In the genomic region with DNA sequence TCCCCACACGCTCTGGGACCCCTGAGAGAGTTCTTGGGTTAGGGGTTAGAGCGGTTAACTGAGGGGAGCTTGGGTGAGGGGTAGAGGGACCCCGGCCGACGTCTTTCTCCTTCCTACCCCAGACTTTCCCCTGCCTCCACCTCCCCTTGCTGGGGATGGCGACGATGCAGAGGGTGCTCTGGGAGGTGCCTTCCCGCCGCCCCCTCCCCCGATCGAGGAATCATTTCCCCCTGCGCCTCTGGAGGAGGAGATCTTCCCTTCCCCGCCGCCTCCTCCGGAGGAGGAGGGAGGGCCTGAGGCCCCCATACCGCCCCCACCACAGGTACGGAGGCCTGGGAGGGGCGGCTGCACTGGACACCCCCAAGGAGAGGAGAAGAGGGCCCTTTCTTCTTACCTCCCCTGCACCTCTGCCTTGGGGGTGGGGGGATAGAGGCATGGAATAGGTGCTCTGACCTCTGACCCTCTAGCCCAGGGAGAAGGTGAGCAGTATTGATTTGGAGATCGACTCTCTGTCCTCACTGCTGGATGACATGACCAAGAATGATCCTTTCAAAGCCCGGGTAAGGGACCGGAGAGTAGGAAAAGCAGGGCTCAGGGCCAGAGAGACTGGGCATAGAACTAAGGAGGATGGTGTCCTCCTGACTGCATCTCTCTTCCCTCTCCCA, we compare ENCODE assay signal across 9 cellular contexts. TPM values are rescaled to one million over a fixed set of nuclear protein-coding genes. Genes with fewer than 3 reads are reported as not detected.
A peak's percentile ranks its signal among the peaks of the same experiment; 100 is the strongest.
DNase-seq lines count a peak whose midpoint lies in the region; ATAC-seq and TF ChIP-seq lines count a peak whose summit lies in the region.
"Had no signal": no experiment of that assay in that cellular context is flagged by ENCODE, and none has a peak within 500 bp of the region (broad histone marks: within the 10 kb centered on the region; RNA-seq: fewer than 3 reads in every experiment).

No MANE protein-coding gene starts in this region.

- H3K9me3 Mint-ChIP-seq in activated CD4-positive, alpha-beta memory T cell treated with anti-CD3 and anti-CD28 coated beads, Interleukin-2, amount 10 ng/mL, durations not matched to agents 7 days and 5 days: no peaks in the 10 kb centered on the region

- peak overlapping the region; percentile 68 for H3K27ac Mint-ChIP-seq in activated CD4-positive, alpha-beta memory T cell treated with anti-CD3 and anti-CD28 coated beads, Interleukin-2, amount 10 ng/mL, durations not matched to agents 7 days and 5 days

- no peaks in the 10 kb centered on the region for H3K27me3 ChIP-seq in HAP-1 (ENCODE audit: low read depth)
- H3K27me3 ChIP-seq in smooth muscle cell (ENCODE audit: low read depth): no peaks in the 10 kb centered on the region

- H3K9ac ChIP-seq in smooth muscle cell (ENCODE audit: low read depth): peak overlapping the region; percentile 96

- DNase-seq in HAP-1 (ENCODE audit: low spot score in 2 of 2) (no peak), smooth muscle cell (lab: John Stamatoyannopoulos, UW; ENCODE audit: unreplicated experiment) (no peak), hepatic stellate cell (ENCODE audit: low spot score) (no peak), DMS79 (lab: John Stamatoyannopoulos, UW) (no peak)
- DNase-seq in activated CD4-positive, alpha-beta memory T cell treated with anti-CD3 and anti-CD28 coated beads, Interleukin-2, amount 10 ng/mL, durations not matched to agents 7 days and 5 days: no peak
- DNase-seq: stimulated activated CD4-positive, alpha-beta T cell treated with anti-CD3 and anti-CD28 coated beads, Interleukin-1b, Interleukin-23, amount 100 ng/mL, for 48 hours had no signal

- POLR2A ChIA-PET in activated CD4-positive, alpha-beta memory T cell treated with anti-CD3 and anti-CD28 coated beads, Interleukin-2, amount 10 ng/mL, durations not matched to agents 7 days and 5 days (lab: Charles Lee): interaction anchor here (1.0 to 4.9 kb wide), 5 partner anchors 10 to 137 kb away, joined by 3 to 23 read pairs (median 4); a partner anchor contains a TSS

- H3K36me3 ChIP-seq in HAP-1 (replicated peaks): peaks cover 15% of the 10 kb centered on the region
- H3K36me3 ChIP-seq in smooth muscle cell (ENCODE audit: low read depth): no peaks in the 10 kb centered on the region

- H3K27me3 Mint-ChIP-seq in activated CD4-positive, alpha-beta memory T cell treated with anti-CD3 and anti-CD28 coated beads, Interleukin-2, amount 10 ng/mL, durations not matched to agents 7 days and 5 days: no peaks in the 10 kb centered on the region

- WGBS in smooth muscle cell (ENCODE audit: low lambda C conversion rate): 8% methylated on average over 18 of the region's 21 CpGs

- peaks cover 23% of the 10 kb centered on the region for H3K4me1 ChIP-seq in HAP-1
- peaks cover 38% of the 10 kb centered on the region for H3K4me1 ChIP-seq in smooth muscle cell (ENCODE audit: low read depth)

- H3K79me2 ChIP-seq in smooth muscle cell (ENCODE audit: low read depth): peaks cover 75% of the 10 kb centered on the region

- H3K27ac ChIP-seq in smooth muscle cell (ENCODE audit: low read depth): peak overlapping the region; percentile 97

- CTCF ChIA-PET in activated CD4-positive, alpha-beta memory T cell treated with anti-CD3 and anti-CD28 coated beads, Interleukin-2, amount 10 ng/mL, durations not matched to agents 7 days and 5 days (lab: Charles Lee): interaction anchor here (1.6 kb wide), 1 partner anchor 142 kb away, joined by 7 read pairs; no protein-coding TSS in a partner anchor

- peaks cover 35% of the 10 kb centered on the region for H3F3A ChIP-seq in smooth muscle cell (ENCODE audit: low read depth)

- H3K9me3 ChIP-seq in HAP-1 (no peaks in the 10 kb centered on the region), smooth muscle cell (replicated peaks; ENCODE audit: low read depth) (no peaks in the 10 kb centered on the region)

- H3K4me3 Mint-ChIP-seq in activated CD4-positive, alpha-beta memory T cell treated with anti-CD3 and anti-CD28 coated beads, Interleukin-2, amount 10 ng/mL, durations not matched to agents 7 days and 5 days: no peak overlapping the region

- peak overlapping the region; percentile 85 for H3K4me2 ChIP-seq in smooth muscle cell

- peaks cover 2% of the 10 kb centered on the region for H3K36me3 Mint-ChIP-seq in activated CD4-positive, alpha-beta memory T cell treated with anti-CD3 and anti-CD28 coated beads, Interleukin-2, amount 10 ng/mL, durations not matched to agents 7 days and 5 days (ENCODE audit: low read depth)

- peaks cover 59% of the 10 kb centered on the region for H4K20me1 ChIP-seq in smooth muscle cell (ENCODE audit: low read depth)

- H3K4me1 Mint-ChIP-seq in activated CD4-positive, alpha-beta memory T cell treated with anti-CD3 and anti-CD28 coated beads, Interleukin-2, amount 10 ng/mL, durations not matched to agents 7 days and 5 days: peaks cover 23% of the 10 kb centered on the region

- H2AFZ ChIP-seq in smooth muscle cell (ENCODE audit: low read depth): no peak overlapping the region

- ATAC-seq in HG03378 (IDR thresholded peaks at IDR 0.05; ENCODE audit: unreplicated experiment) (no peak), HG03175 (IDR thresholded peaks at IDR 0.05; ENCODE audit: unreplicated experiment) (no peak)

- peak overlapping the region; percentile 90 for H3K4me3 ChIP-seq in HAP-1
- peak overlapping the region; percentile 77 for H3K4me3 ChIP-seq in iPS-11a (ENCODE audit: low read depth, low read length)
- H3K4me3 ChIP-seq in smooth muscle cell: peak overlapping the region; percentile 100

- in situ Hi-C loops in HAP-1 (cut with MboI; ENCODE audit: low sequenced_read_pairs): no loop called here

- TF ChIP-seq CTCF in smooth muscle cell (IDR thresholded peaks at IDR 0.05; ENCODE audit: borderline replicate concordance, insufficient read depth, poor library complexity, severe bottlenecking): no peak

RNA-seq across cellular contexts. Expression of a gene that starts 1.1 kb away (rescaled TPM):
- 100 to 1,000 TPM; 235 to 249 TPM for total RNA-seq in activated CD4-positive, alpha-beta memory T cell treated with anti-CD3 and anti-CD28 coated beads, Interleukin-2, amount 10 ng/mL, durations not matched to agents 7 days and 5 days
- total RNA-seq in smooth muscle cell: 52.2 and 71.1 TPM in 2 replicates
- 322 and 354 TPM in 2 replicates for polyA plus RNA-seq in smooth muscle cell

RNA-seq across cellular contexts. Expression of a gene that starts 19.7 kb away (rescaled TPM):
- 1 to 10 TPM; 1.2 TPM for total RNA-seq in activated CD4-positive, alpha-beta memory T cell treated with anti-CD3 and anti-CD28 coated beads, Interleukin-2, amount 10 ng/mL, durations not matched to agents 7 days and 5 days
- 0.09 and 0.31 TPM in 2 replicates for total RNA-seq in smooth muscle cell
- 0.03 TPM in 1 of 2 replicates, not detected in the other for polyA plus RNA-seq in smooth muscle cell

RNA-seq across cellular contexts. Expression of a gene that starts 26.4 kb away (rescaled TPM):
- total RNA-seq in activated CD4-positive, alpha-beta memory T cell treated with anti-CD3 and anti-CD28 coated beads, Interleukin-2, amount 10 ng/mL, durations not matched to agents 7 days and 5 days: 1 to 10 TPM; 1.1 to 1.2 TPM
- 4.3 and 19.1 TPM in 2 replicates for total RNA-seq in smooth muscle cell
- 8.7 and 23.6 TPM in 2 replicates for polyA plus RNA-seq in smooth muscle cell
